In genomic region chr18:7748252-7749000, GRCh38 we compare ENCODE assay signal across 23 cellular contexts.
DNase-seq lines count a peak whose midpoint lies in the region; ATAC-seq, FAIRE-seq and TF ChIP-seq lines count a peak whose summit lies in the region.
"Had no signal": no experiment of that assay in that cellular context is flagged by ENCODE, and none has a peak within 500 bp of the region (broad histone marks: within the 10 kb centered on the region; RNA-seq: fewer than 3 reads in every experiment).

No MANE protein-coding gene starts in this region.

- no peaks in the 10 kb centered on the region for H3K27me3 ChIP-seq in endothelial cell of umbilical vein (ENCODE audit: control insufficient read depth in 2 of 2, insufficient read depth in 2 of 2, low read length in 2 of 2)
- no peaks in the 10 kb centered on the region for H3K27me3 ChIP-seq in lower lobe of right lung (ENCODE audit: low read depth)
- no peaks in the 10 kb centered on the region for H3K27me3 ChIP-seq in subcutaneous abdominal adipose tissue (ENCODE audit: control insufficient read depth in 5 of 5, insufficient read depth in 4 of 5, low read length in 5 of 5)
- no peaks in the 10 kb centered on the region for H3K27me3 ChIP-seq in MG63
- H3K27me3 ChIP-seq: colonic mucosa, upper lobe of right lung had no signal

- DNase-seq in endothelial cell of umbilical vein (ENCODE audit: low read depth, low spot score) = peak; percentile 79
- no peak for DNase-seq in lower lobe of right lung
- DNase-seq in RPMI8226 = no peak
- no peak for DNase-seq in MG63
- no peak for DNase-seq in effector memory CD8-positive, alpha-beta T cell
- DNase-seq: activated CD4-positive, alpha-beta T cell treated with anti-CD3 and anti-CD28 coated beads, Interleukin-2, amount 50 U/mL, for 48 hours; activated CD4-positive, CD25-positive, alpha-beta regulatory T cell; activated CD8-positive, alpha-beta memory T cell treated with anti-CD3 and anti-CD28 coated beads, Interleukin-2, amount 50 U/mL, for 48 hours; colonic mucosa; H9; NCI-H1694 treated with DMSO at 0.1 percent for 48 hours; T-helper 9 cell; upper lobe of right lung had no signal

- no peaks in the 10 kb centered on the region for H3K9me3 ChIP-seq in HEK293 (ENCODE audit: control insufficient read depth, insufficient read depth, low read depth, low read length)
- H3K9me3 ChIP-seq in endothelial cell of umbilical vein (replicated peaks; ENCODE audit: control insufficient read depth, insufficient read depth, low read length) = no peaks in the 10 kb centered on the region
- peaks cover 7% of the 10 kb centered on the region for H3K9me3 ChIP-seq in lower lobe of right lung
- H3K9me3 ChIP-seq in subcutaneous abdominal adipose tissue (ENCODE audit: control insufficient read depth in 5 of 5, low read length in 5 of 5) = peaks cover 0 to 6% (median 0%) of the 10 kb centered on the region in 5 donors
- H3K9me3 ChIP-seq in MG63 = peaks cover 6% of the 10 kb centered on the region; the same call in 1 of the 2 replicates
- H3K9me3 ChIP-seq: colonic mucosa, upper lobe of right lung had no signal

- intact Hi-C loops in endothelial cell of umbilical vein (cut with micrococcal nuclease) (loop anchor here (5.0 to 10.0 kb wide), 2 partner anchors 181 to 374 kb away; partner anchors contain the start of gene PTPRM), lower lobe of right lung (cut with DNase I) (no loop called here)

- no peaks in the 10 kb centered on the region for H3K36me3 Mint-ChIP-seq in effector memory CD8-positive, alpha-beta T cell (ENCODE audit: insufficient read depth)
- H3K36me3 Mint-ChIP-seq: activated naive CD8-positive, alpha-beta T cell had no signal

- peaks cover 24% of the 10 kb centered on the region for H3K4me1 ChIP-seq in HEK293 (ENCODE audit: control insufficient read depth, insufficient read depth, low read length)
- H3K4me1 ChIP-seq in endothelial cell of umbilical vein (ENCODE audit: control insufficient read depth, extremely low read depth, insufficient read depth, low read length) = peaks cover 28% of the 10 kb centered on the region
- peaks cover 50% of the 10 kb centered on the region for H3K4me1 ChIP-seq in lower lobe of right lung
- H3K4me1 ChIP-seq in subcutaneous abdominal adipose tissue (ENCODE audit: control insufficient read depth in 5 of 5, insufficient read depth in 5 of 5, low read length in 5 of 5) = peaks cover 0 to 60% (median 46%) of the 10 kb centered on the region in 5 donors
- H3K4me1 ChIP-seq: colonic mucosa had no signal

- no peak for TF ChIP-seq POLR2A in endothelial cell of umbilical vein (IDR thresholded peaks at IDR 0.05; ENCODE audit: low read depth, low read length)

- no peak overlapping the region for H2AFZ ChIP-seq in endothelial cell of umbilical vein (ENCODE audit: low read depth, low read length)

- H3K9ac ChIP-seq in endothelial cell of umbilical vein (replicated peaks; ENCODE audit: extremely low read depth, insufficient read depth, low read length) = no peak overlapping the region
- peak overlapping the region in 1 of 5 donors; percentile 43 for H3K9ac ChIP-seq in subcutaneous abdominal adipose tissue (ENCODE audit: low read length in 5 of 5)

- H3K27ac Mint-ChIP-seq in effector memory CD8-positive, alpha-beta T cell = no peak overlapping the region
- H3K27ac Mint-ChIP-seq: activated naive CD8-positive, alpha-beta T cell; activated T-helper 2 cell treated with anti-CD3 and anti-CD28 coated beads, Interferon-gamma antibody, Interleukin-2, Interleukin-4, amounts not matched to agents 10 μg/mL and 5 μg/mL and 100 μg/mL, durations not matched to agents 14 hours and 24 hours and 36 hours; stimulated activated naive CD8-positive, alpha-beta T cell treated with anti-CD3 and anti-CD28 coated beads, Interleukin-15, Interleukin-2, amounts not matched to agents 100 ng/mL and 50 ng/mL, for 24 hours had no signal

- peaks cover 0 to 7% of the 10 kb centered on the region in 2 donors for H3K4me1 Mint-ChIP-seq in effector memory CD8-positive, alpha-beta T cell (ENCODE audit: low read depth in 2 of 2)

- no peaks in the 10 kb centered on the region for H3K9me1 ChIP-seq in endothelial cell of umbilical vein (replicated peaks; ENCODE audit: control insufficient read depth, extremely low read depth, insufficient read depth, low read length)

- ATAC-seq in lower lobe of right lung (peak; percentile 10 to 17), GM18867 (IDR thresholded peaks at IDR 0.05; ENCODE audit: unreplicated experiment) (no peak)
- no peak for ATAC-seq in effector memory CD8-positive, alpha-beta T cell (replicated peaks)
- ATAC-seq: K562, left lobe of liver, upper lobe of right lung had no signal

- dilution Hi-C loops in endothelial cell of umbilical vein (cut with MboI; ENCODE audit: extremely low pct_ligation_motif_present, low sequenced_read_pairs) = no loop called here

- H3K4me3 ChIP-seq in HEK293 (ENCODE audit: low read depth, low read length) (no peak overlapping the region), endothelial cell of umbilical vein (replicated peaks in 1 of 3; ENCODE audit: insufficient read depth in 1 of 3, low read depth in 1 of 3, low read length in 3 of 3) (no peak overlapping the region), lower lobe of right lung (no peak overlapping the region), subcutaneous abdominal adipose tissue (ENCODE audit: low read depth in 1 of 5, low read length in 5 of 5) (peak overlapping the region in 1 of 5 donors; percentile 11), MG63 (no peak overlapping the region)
- H3K4me3 ChIP-seq: colonic mucosa, K562, upper lobe of right lung had no signal

- no peaks in the 10 kb centered on the region for H3K27me3 Mint-ChIP-seq in effector memory CD8-positive, alpha-beta T cell
- H3K27me3 Mint-ChIP-seq: activated naive CD8-positive, alpha-beta T cell; stimulated activated naive CD8-positive, alpha-beta T cell treated with anti-CD3 and anti-CD28 coated beads, Interleukin-15, Interleukin-2, amounts not matched to agents 100 ng/mL and 50 ng/mL, for 24 hours had no signal

- H3K4me2 ChIP-seq in endothelial cell of umbilical vein (ENCODE audit: insufficient read depth, low read length) = peak overlapping the region; percentile 87

- TF ChIP-seq CTCF in HEK293 (tag by site-specific recombination; IDR thresholded peaks at IDR 0.05) = no peak
- no peak for TF ChIP-seq CTCF in endothelial cell of umbilical vein (IDR thresholded peaks at IDR 0.05; ENCODE audit: extremely low read depth in 1 of 2, insufficient read depth in 1 of 2, low read depth in 1 of 2, low read length in 2 of 2)
- TF ChIP-seq CTCF in lower lobe of right lung (IDR thresholded peaks at IDR 0.05) = no peak

- no peak overlapping the region for H3K27ac ChIP-seq in HEK293 (ENCODE audit: extremely low read depth, low read depth, low read length)
- H3K27ac ChIP-seq in endothelial cell of umbilical vein (ENCODE audit: insufficient read depth, low read depth, low read length) = no peak overlapping the region
- H3K27ac ChIP-seq in lower lobe of right lung = no peak overlapping the region
- H3K27ac ChIP-seq in subcutaneous abdominal adipose tissue (ENCODE audit: low read depth, low read length) = peak overlapping the region; percentile 57
- H3K27ac ChIP-seq: colonic mucosa, upper lobe of right lung had no signal

- H3K36me3 ChIP-seq in HEK293 (ENCODE audit: control insufficient read depth in 2 of 2, insufficient read depth in 1 of 2, low read length in 2 of 2) = no peaks in the 10 kb centered on the region; a peak in 1 of 3 replicates
- no peaks in the 10 kb centered on the region for H3K36me3 ChIP-seq in endothelial cell of umbilical vein (ENCODE audit: control insufficient read depth in 2 of 2, extremely low read depth in 1 of 2, insufficient read depth in 2 of 2, low read length in 2 of 2)
- no peaks in the 10 kb centered on the region for H3K36me3 ChIP-seq in lower lobe of right lung
- H3K36me3 ChIP-seq in subcutaneous abdominal adipose tissue (ENCODE audit: control insufficient read depth in 5 of 5, insufficient read depth in 5 of 5, low read length in 5 of 5) = no peaks in the 10 kb centered on the region
- H3K36me3 ChIP-seq in MG63 = no peaks in the 10 kb centered on the region
- H3K36me3 ChIP-seq: colonic mucosa, upper lobe of right lung had no signal

- POLR2A ChIA-PET in HEK293 (lab: Yijun Ruan, JAX) = no interaction called here
- POLR2A ChIA-PET in endothelial cell of umbilical vein (lab: Charles Lee) = no interaction called here

- CTCF ChIA-PET in HEK293 (lab: Yijun Ruan, JAX) = no interaction called here
- CTCF ChIA-PET in endothelial cell of umbilical vein (lab: Charles Lee) = interaction anchor here (0.6 kb wide), 1 partner anchor 12 kb away, joined by 3 read pairs; no protein-coding TSS in a partner anchor

- FAIRE-seq in endothelial cell of umbilical vein (lab: Jason Lieb, UNC) = no peak
- FAIRE-seq: endometrium, GM18507, K562 had no signal

- H4K20me1 ChIP-seq in endothelial cell of umbilical vein (replicated peaks; ENCODE audit: control insufficient read depth, extremely low read depth, insufficient read depth, low read length) = no peaks in the 10 kb centered on the region

- no peak overlapping the region for H3K4me3 Mint-ChIP-seq in effector memory CD8-positive, alpha-beta T cell
- H3K4me3 Mint-ChIP-seq: activated naive CD8-positive, alpha-beta T cell; H9; stimulated activated naive CD8-positive, alpha-beta T cell treated with anti-CD3 and anti-CD28 coated beads, Interleukin-15, Interleukin-2, amounts not matched to agents 100 ng/mL and 50 ng/mL, for 24 hours had no signal

- peaks cover 0 to 23% of the 10 kb centered on the region in 2 donors for H3K9me3 Mint-ChIP-seq in effector memory CD8-positive, alpha-beta T cell

- H3K79me2 ChIP-seq in endothelial cell of umbilical vein (ENCODE audit: control insufficient read depth, insufficient read depth, low read length) = no peaks in the 10 kb centered on the region

- BruUV-seq in endothelial cell of umbilical vein (replicated peaks; lab: Mats Ljungman, UMichigan) = no TSS peak

TF ChIP-seq in endothelial cell of umbilical vein, 7 proteins besides CTCF, POLR2A, EP300 and RAD21:
- peak; percentile 83 for TF ChIP-seq GATA2 (IDR thresholded peaks at IDR 0.05; ENCODE audit: insufficient read depth, insufficient read length, low read depth, low read length)
- TF ChIP-seq FOS (IDR thresholded peaks at IDR 0.05; ENCODE audit: borderline replicate concordance, insufficient read depth, low read length) = no peak
- TF ChIP-seq EZH2 (IDR thresholded peaks at IDR 0.05; ENCODE audit: borderline replicate concordance, low read depth, low read length, severe bottlenecking) = no peak

Comparison
In these comparisons a context has a peak if more than half of its experiments do, and no peak if none do; other contexts are left out.
1. ATAC-seq: peak in lower lobe of right lung (2 of 2); none in effector memory CD8-positive, alpha-beta T cell (single experiment) and GM18867 (single experiment).